ENCODE assay signal across 11 cellular contexts in the genomic region with DNA sequence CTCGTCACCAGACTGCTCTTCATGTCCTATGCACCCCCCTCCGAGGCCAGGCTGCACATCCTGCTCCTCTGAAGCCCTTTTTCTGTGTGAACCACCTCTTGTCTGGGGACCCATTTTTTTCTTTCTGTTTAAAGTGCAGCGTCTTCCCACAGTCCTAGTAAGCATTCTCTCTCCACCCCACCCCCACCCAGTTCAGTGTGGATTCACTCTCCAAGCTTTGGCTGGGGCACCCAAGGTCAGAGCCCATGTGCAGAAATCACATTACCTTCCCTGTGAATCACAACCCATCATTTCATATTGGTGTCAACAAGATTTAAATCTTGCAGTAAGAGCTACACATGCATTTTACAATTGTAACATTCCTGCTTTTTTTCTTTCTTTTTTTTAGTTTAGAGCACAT. TPM values are rescaled to one million over a fixed set of nuclear protein-coding genes. Genes with fewer than 3 reads are reported as not detected.
A peak's percentile ranks its signal among the peaks of the same experiment; 100 is the strongest.
DNase-seq lines count a peak whose midpoint lies in the region; ATAC-seq and TF ChIP-seq lines count a peak whose summit lies in the region.
"Had no signal": no experiment of that assay in that cellular context is flagged by ENCODE, and none has a peak within 500 bp of the region (broad histone marks: within the 10 kb centered on the region; RNA-seq: fewer than 3 reads in every experiment).

No MANE protein-coding gene starts in this region.

- in situ Hi-C loops in SK-MEL-5 (cut with HindIII; ENCODE audit: low pct_unique_long_range_greater_than_20kb, low sequenced_read_pairs) = no loop called here

- no peaks in the 10 kb centered on the region for H3K27me3 ChIP-seq in AG04450 (ENCODE audit: control insufficient read depth, insufficient read depth, low read length)
- no peaks in the 10 kb centered on the region for H3K27me3 ChIP-seq in effector memory CD4-positive, alpha-beta T cell (replicated peaks; ENCODE audit: control insufficient read depth, insufficient read depth, low read length, poor library complexity, severe bottlenecking)
- H3K27me3 ChIP-seq: BLaER1 had no signal

- peaks cover 42% of the 10 kb centered on the region for H3K4me1 Mint-ChIP-seq in osteocyte (ENCODE audit: unreplicated experiment)

- CTCF ChIA-PET in AG04450 (lab: Charles Lee) = interaction anchor here (1.7 kb wide), 1 partner anchor 168 kb away, joined by 4 read pairs; no protein-coding TSS in a partner anchor

- ATAC-seq in HG02938 (IDR thresholded peaks at IDR 0.05; ENCODE audit: unreplicated experiment) = no peak

- POLR2A ChIA-PET in AG04450 (lab: Yijun Ruan, JAX) = interaction anchor here (0.6 kb wide), 2 partner anchors 32 to 41 kb away, joined by 5 to 11 read pairs; no protein-coding TSS in a partner anchor

- no peaks in the 10 kb centered on the region for H3K9me3 Mint-ChIP-seq in osteocyte (ENCODE audit: unreplicated experiment)

- no peaks in the 10 kb centered on the region for H3K36me3 ChIP-seq in effector memory CD4-positive, alpha-beta T cell (ENCODE audit: control insufficient read depth, insufficient read depth, low read length)
- H3K36me3 ChIP-seq: BLaER1 had no signal

- peak; percentile 43 for DNase-seq in AG04450 (ENCODE audit: low read depth, low spot score)
- DNase-seq in SK-MEL-5 (ENCODE audit: low read depth, low spot score) = peak; percentile 39
- DNase-seq in foreskin melanocyte = peak; percentile 32
- DNase-seq in osteocyte (ENCODE audit: extremely low spot score, unreplicated experiment) = no peak
- no peak for DNase-seq in T-helper 9 cell
- no peak for DNase-seq in middle frontal gyrus (ENCODE audit: extremely low spot score, low spot score)
- no peak for DNase-seq in effector memory CD4-positive, alpha-beta T cell
- DNase-seq: activated CD4-positive, alpha-beta T cell treated with anti-CD3 and anti-CD28 coated beads for 48 hours; NCI-H2029 treated with DMSO at 0.1 percent for 48 hours had no signal

- H3K27ac ChIP-seq in AG04450 (ENCODE audit: low read depth, low read length) = no peak overlapping the region
- no peak overlapping the region for H3K27ac ChIP-seq in effector memory CD4-positive, alpha-beta T cell (ENCODE audit: insufficient read depth, low read length, poor library complexity, severe bottlenecking)
- H3K27ac ChIP-seq: BLaER1 had no signal

- H3K4me1 ChIP-seq in effector memory CD4-positive, alpha-beta T cell (ENCODE audit: control insufficient read depth, insufficient read depth, low read length, poor library complexity, severe bottlenecking) = no peaks in the 10 kb centered on the region

- H3K4me3 ChIP-seq in AG04450 (ENCODE audit: low read depth, low read length) = no peak overlapping the region
- no peak overlapping the region for H3K4me3 ChIP-seq in effector memory CD4-positive, alpha-beta T cell (ENCODE audit: insufficient read depth, low read depth, low read length, poor library complexity, severe bottlenecking)
- H3K4me3 ChIP-seq: BLaER1 had no signal

- no peaks in the 10 kb centered on the region for H3K36me3 Mint-ChIP-seq in osteocyte (ENCODE audit: unreplicated experiment)

- peak overlapping the region; percentile 31 for H3K4me3 Mint-ChIP-seq in osteocyte (ENCODE audit: unreplicated experiment)

- TF ChIP-seq CTCF in AG04450 (IDR thresholded peaks at IDR 0.05; ENCODE audit: low read depth, low read length) = no peak
- no peak for TF ChIP-seq CTCF in osteocyte (IDR thresholded peaks at IDR 0.05)

- H3K27ac Mint-ChIP-seq in osteocyte (ENCODE audit: unreplicated experiment) = peak overlapping the region; percentile 72

- no peaks in the 10 kb centered on the region for H3K27me3 Mint-ChIP-seq in osteocyte (ENCODE audit: unreplicated experiment)

- no peaks in the 10 kb centered on the region for H3K9me3 ChIP-seq in AG04450 (ENCODE audit: control insufficient read depth, insufficient read depth, low read length)
- H3K9me3 ChIP-seq in effector memory CD4-positive, alpha-beta T cell (ENCODE audit: control insufficient read depth, low read length) = no peaks in the 10 kb centered on the region

RNA-seq across cellular contexts. Expression of gene PKDCC, which starts 26.3 kb away (rescaled TPM):
- polyA plus RNA-seq in AG04450 (2011; rRNA removed) = 87.0 and 107 TPM in 2 replicates
- polyA minus RNA-seq in AG04450 (2011; rRNA and poly(A)+ RNA removed) = 180 and 228 TPM in 2 replicates
- total RNA-seq in SK-MEL-5 (2014; rRNA removed; shearing (Covaris generic)) = 12.2 and 15.1 TPM in 2 replicates
- 11.6 and 12.2 TPM in 2 replicates for polyA plus RNA-seq in SK-MEL-5 (2015; cell fraction: cytosol; rRNA removed)
- polyA plus RNA-seq in SK-MEL-5 (2015; cell fraction: nucleus; rRNA removed) = 89.0 and 103 TPM in 2 replicates
- total RNA-seq in osteocyte = 37.1 and 42.2 TPM in 2 replicates

Comparison
In these comparisons a context has a peak if more than half of its experiments do, and no peak if none do; other contexts are left out.
1. DNase-seq: peak in AG04450 (single experiment), SK-MEL-5 (single experiment) and foreskin melanocyte (single experiment); none in osteocyte (single experiment), T-helper 9 cell (single experiment), middle frontal gyrus (single experiment) and effector memory CD4-positive, alpha-beta T cell (0 of 3).